ENCODE assay signal across 14 cellular contexts in genomic region chr7:44449531-44449930, GRCh38. TPM values are rescaled to one million over a fixed set of nuclear protein-coding genes. Genes with fewer than 3 reads are reported as not detected.
DNase-seq lines count a peak whose midpoint lies in the region; ATAC-seq and TF ChIP-seq lines count a peak whose summit lies in the region.
"Had no signal": no experiment of that assay in that cellular context is flagged by ENCODE, and none has a peak within 500 bp of the region (broad histone marks: within the 10 kb centered on the region; RNA-seq: fewer than 3 reads in every experiment).

No MANE protein-coding gene starts in this region.

- no peaks in the 10 kb centered on the region for H3K27me3 Mint-ChIP-seq in activated naive CD4-positive, alpha-beta T cell treated with anti-CD3 and anti-CD28 coated beads, Interleukin-2, amount 50 U/mL, for 24 hours
- no peaks in the 10 kb centered on the region for H3K27me3 Mint-ChIP-seq in activated T-cell treated with anti-CD3 and anti-CD28 coated beads, Interleukin-2, amount 50 U/mL, for 72 hours (ENCODE audit: low read depth)

- H3K36me3 Mint-ChIP-seq in activated naive CD4-positive, alpha-beta T cell treated with anti-CD3 and anti-CD28 coated beads, Interleukin-2, amount 50 U/mL, for 24 hours = peaks cover 37% of the 10 kb centered on the region
- peaks cover 18 to 28% of the 10 kb centered on the region in 2 donors for H3K36me3 Mint-ChIP-seq in activated naive CD4-positive, alpha-beta T cell treated with anti-CD3 and anti-CD28 coated beads, Interleukin-2, amount 50 U/mL, for 72 hours
- H3K36me3 Mint-ChIP-seq in activated T-cell treated with anti-CD3 and anti-CD28 coated beads, Interleukin-2, amount 50 U/mL, for 72 hours (ENCODE audit: insufficient read depth in 2 of 2) = peaks cover 22 to 34% of the 10 kb centered on the region in 2 donors

- H3K4me3 Mint-ChIP-seq in activated naive CD4-positive, alpha-beta T cell treated with anti-CD3 and anti-CD28 coated beads, Interleukin-2, amount 50 U/mL, for 24 hours = no peak overlapping the region
- no peak overlapping the region for H3K4me3 Mint-ChIP-seq in activated T-cell treated with anti-CD3 and anti-CD28 coated beads, Interleukin-2, amount 50 U/mL, for 72 hours

- no peak for ATAC-seq in activated naive CD4-positive, alpha-beta T cell treated with anti-CD3 and anti-CD28 coated beads, Interleukin-2, amount 50 U/mL, for 72 hours
- no peak for ATAC-seq in activated T-cell treated with anti-CD3 and anti-CD28 coated beads, Interleukin-2, amount 50 U/mL, for 72 hours (replicated peaks in 1 of 2)

- peak overlapping the region; percentile 52 for H3K27ac Mint-ChIP-seq in activated naive CD4-positive, alpha-beta T cell treated with anti-CD3 and anti-CD28 coated beads, Interleukin-2, amount 50 U/mL, for 24 hours
- peak overlapping the region in 1 of 2 donors; percentile 7 for H3K27ac Mint-ChIP-seq in activated naive CD4-positive, alpha-beta T cell treated with anti-CD3 and anti-CD28 coated beads, Interleukin-2, amount 50 U/mL, for 72 hours
- H3K27ac Mint-ChIP-seq in activated T-cell treated with anti-CD3 and anti-CD28 coated beads, Interleukin-2, amount 50 U/mL, for 72 hours = no peak overlapping the region

- H3K4me1 Mint-ChIP-seq in activated naive CD4-positive, alpha-beta T cell treated with anti-CD3 and anti-CD28 coated beads, Interleukin-2, amount 50 U/mL, for 24 hours = peaks cover 73% of the 10 kb centered on the region
- peaks cover 52% of the 10 kb centered on the region for H3K4me1 Mint-ChIP-seq in activated T-cell treated with anti-CD3 and anti-CD28 coated beads, Interleukin-2, amount 50 U/mL, for 72 hours (ENCODE audit: low read depth)

- no peak overlapping the region for H3K27ac ChIP-seq in caudate nucleus (ENCODE audit: low read depth, low read length)
- H3K27ac ChIP-seq: upper lobe of left lung had no signal

- H3K9me3 Mint-ChIP-seq in activated naive CD4-positive, alpha-beta T cell treated with anti-CD3 and anti-CD28 coated beads, Interleukin-2, amount 50 U/mL, for 24 hours = no peaks in the 10 kb centered on the region
- H3K9me3 Mint-ChIP-seq in activated naive CD4-positive, alpha-beta T cell treated with anti-CD3 and anti-CD28 coated beads, Interleukin-2, amount 50 U/mL, for 72 hours = no peaks in the 10 kb centered on the region
- no peaks in the 10 kb centered on the region for H3K9me3 Mint-ChIP-seq in activated T-cell treated with anti-CD3 and anti-CD28 coated beads, Interleukin-2, amount 50 U/mL, for 72 hours

- no peak for DNase-seq in activated naive CD4-positive, alpha-beta T cell treated with anti-CD3 and anti-CD28 coated beads, Interleukin-2, amount 50 U/mL, for 72 hours (ENCODE audit: low spot score in 2 of 2)
- DNase-seq in OCI-M1 (lab: John Stamatoyannopoulos, UW) (peak; percentile 35), choroid plexus epithelial cell (ENCODE audit: low read depth) (peak; percentile 16), stromal cell of bone marrow (ENCODE audit: low read depth) (peak; percentile 13), caudate nucleus (lab: John Stamatoyannopoulos, UW) (no peak), kidney tubule cell (ENCODE audit: low spot score) (no peak)
- no peak for DNase-seq in activated T-cell treated with anti-CD3 and anti-CD28 coated beads, Interleukin-2, amount 50 U/mL, for 72 hours
- DNase-seq: activated CD8-positive, alpha-beta memory T cell treated with anti-CD3 and anti-CD28 coated beads, Interleukin-2, amount 50 U/mL, for 48 hours; aorta; NCI-H1105; NCI-H446 treated with DMSO at 0.1 percent for 48 hours; nucleus accumbens; upper lobe of left lung had no signal

- TF ChIP-seq CTCF in choroid plexus epithelial cell (conservative IDR thresholded peaks at IDR 0.05; ENCODE audit: low read depth, low read length) = no peak

- H3K4me3 ChIP-seq in choroid plexus epithelial cell (ENCODE audit: low read depth, low read length) = no peak overlapping the region
- H3K4me3 ChIP-seq: upper lobe of left lung had no signal

RNA-seq across cellular contexts. Expression of gene NUDCD3, which starts 40.9 kb away (rescaled TPM):
- 100 to 1,000 TPM in 1 of 2 donors, 10 to 100 TPM in 1; 87.9 to 112 TPM for total RNA-seq in activated naive CD4-positive, alpha-beta T cell treated with anti-CD3 and anti-CD28 coated beads, Interleukin-2, amount 50 U/mL, for 72 hours
- total RNA-seq in activated T-cell treated with anti-CD3 and anti-CD28 coated beads, Interleukin-2, amount 50 U/mL, for 72 hours = 100 to 1,000 TPM; 105 to 120 TPM

Comparison
In these comparisons a context has a peak if more than half of its experiments do, and no peak if none do; other contexts are left out.
1. DNase-seq: peak in OCI-M1 (single experiment), choroid plexus epithelial cell (single experiment) and stromal cell of bone marrow (single experiment); none in activated naive CD4-positive, alpha-beta T cell treated with anti-CD3 and anti-CD28 coated beads, Interleukin-2, amount 50 U/mL, for 72 hours (0 of 2), caudate nucleus (0 of 61), kidney tubule cell (single experiment) and activated T-cell treated with anti-CD3 and anti-CD28 coated beads, Interleukin-2, amount 50 U/mL, for 72 hours (0 of 2).